ENCODE assay signal across 13 cellular contexts in the genomic region with DNA sequence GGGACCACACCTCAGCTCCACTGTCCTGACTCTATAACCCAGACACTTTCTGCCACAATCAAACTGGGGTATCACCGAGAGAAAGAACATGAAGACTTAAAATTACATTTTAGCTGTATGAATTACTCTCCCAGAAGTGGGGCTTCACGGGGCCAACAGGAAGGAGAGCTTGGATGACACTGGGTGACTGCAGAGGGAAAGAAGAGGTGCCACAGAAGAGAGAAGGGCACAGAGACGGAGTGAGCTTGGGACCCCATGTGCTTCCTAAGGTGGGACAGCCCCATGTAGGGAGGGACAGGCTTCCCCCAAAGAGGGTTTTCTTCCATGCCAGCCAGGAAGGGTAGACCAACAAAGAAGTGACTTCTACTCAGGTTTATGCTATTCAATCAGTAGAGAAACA.
A peak's percentile ranks its signal among the peaks of the same experiment; 100 is the strongest.
DNase-seq lines count a peak whose midpoint lies in the region; ATAC-seq and TF ChIP-seq lines count a peak whose summit lies in the region.
"Had no signal": no experiment of that assay in that cellular context is flagged by ENCODE, and none has a peak within 500 bp of the region (broad histone marks: within the 10 kb centered on the region; RNA-seq: fewer than 3 reads in every experiment).

No MANE protein-coding gene starts in this region.

- no peaks in the 10 kb centered on the region for H3K27me3 Mint-ChIP-seq in activated naive CD4-positive, alpha-beta T cell treated with anti-CD3 and anti-CD28 coated beads, Interleukin-2, amount 50 U/mL, for 24 hours

- no peak overlapping the region for H3K4me2 ChIP-seq in trophoblast cell (ENCODE audit: low read length)

- peaks cover 26% of the 10 kb centered on the region for H3K79me1 ChIP-seq in trophoblast cell (ENCODE audit: low read length)

- peak overlapping the region; percentile 39 for H2AK5ac ChIP-seq in trophoblast cell (ENCODE audit: low read length)

- no peak for ATAC-seq in GM18909 (IDR thresholded peaks at IDR 0.05; ENCODE audit: poor library complexity, unreplicated experiment)

- no peak overlapping the region for H2BK5ac ChIP-seq in trophoblast cell (ENCODE audit: low read depth, low read length, poor library complexity)

- H2AFZ ChIP-seq in trophoblast cell (ENCODE audit: insufficient read depth, low read length, poor library complexity) = no peak overlapping the region

- H3K36me3 Mint-ChIP-seq in activated naive CD4-positive, alpha-beta T cell treated with anti-CD3 and anti-CD28 coated beads, Interleukin-2, amount 50 U/mL, for 24 hours = no peaks in the 10 kb centered on the region

- no peak overlapping the region for H4K12ac ChIP-seq in trophoblast cell (ENCODE audit: low read depth, low read length)

- peak overlapping the region; percentile 51 for H3K27ac Mint-ChIP-seq in activated naive CD4-positive, alpha-beta T cell treated with anti-CD3 and anti-CD28 coated beads, Interleukin-2, amount 50 U/mL, for 24 hours

- intact Hi-C loops in uterus (cut with DNase I; ENCODE audit: low total_unique reads) = no loop called here

- no peak overlapping the region for H3K4me3 Mint-ChIP-seq in activated naive CD4-positive, alpha-beta T cell treated with anti-CD3 and anti-CD28 coated beads, Interleukin-2, amount 50 U/mL, for 24 hours

- no peak for TF ChIP-seq POLR2A in uterus (IDR thresholded peaks at IDR 0.05)

- H3K27me3 ChIP-seq in adipocyte (replicated peaks; ENCODE audit: control insufficient read depth, insufficient read depth, low read length) = no peaks in the 10 kb centered on the region
- H3K27me3 ChIP-seq in trophoblast cell (ENCODE audit: insufficient read depth, low read length) = no peaks in the 10 kb centered on the region
- H3K27me3 ChIP-seq in uterus = no peaks in the 10 kb centered on the region

- no peak overlapping the region for H3K18ac ChIP-seq in trophoblast cell (ENCODE audit: low read length)

- H3K4me1 Mint-ChIP-seq in activated naive CD4-positive, alpha-beta T cell treated with anti-CD3 and anti-CD28 coated beads, Interleukin-2, amount 50 U/mL, for 24 hours = peaks cover 34% of the 10 kb centered on the region

- H3K9ac ChIP-seq in adipocyte (ENCODE audit: low read length) = peak overlapping the region; percentile 84
- H3K9ac ChIP-seq in trophoblast cell (ENCODE audit: low read length) = no peak overlapping the region

- no CpG with 5 or more reads among the region's 3 CpGs for WGBS in trophoblast cell (ENCODE audit: extremely low coverage, insufficient coverage, insufficient read length)

- no peak for TF ChIP-seq CTCF in uterus (IDR thresholded peaks at IDR 0.05)

- H3K9me3 ChIP-seq in adipocyte (ENCODE audit: control insufficient read depth, low read length) (no peaks in the 10 kb centered on the region), trophoblast cell (ENCODE audit: insufficient read depth, low read depth, low read length) (no peaks in the 10 kb centered on the region), uterus (no peaks in the 10 kb centered on the region)

- H4K8ac ChIP-seq in trophoblast cell (ENCODE audit: low read depth, low read length) = no peak overlapping the region

- H3K4ac ChIP-seq in trophoblast cell (ENCODE audit: low read depth, low read length) = no peak overlapping the region

- H3K14ac ChIP-seq in trophoblast cell (ENCODE audit: low read length) = no peak overlapping the region

- H3K27ac ChIP-seq in trophoblast cell (ENCODE audit: low read depth, low read length) (no peak overlapping the region), uterus (peak overlapping the region; percentile 32 to 78)

- H4K91ac ChIP-seq in trophoblast cell (ENCODE audit: low read depth, low read length) = peak overlapping the region; percentile 39

- peak overlapping the region; percentile 37 for H2BK12ac ChIP-seq in trophoblast cell (ENCODE audit: low read length)

- no peak overlapping the region for H3K23ac ChIP-seq in trophoblast cell (ENCODE audit: low read length)

- no peaks in the 10 kb centered on the region for H3K9me3 Mint-ChIP-seq in activated naive CD4-positive, alpha-beta T cell treated with anti-CD3 and anti-CD28 coated beads, Interleukin-2, amount 50 U/mL, for 24 hours

- no peak overlapping the region for H2BK120ac ChIP-seq in trophoblast cell (ENCODE audit: insufficient read depth, low read length, poor library complexity)

- H3K4me1 ChIP-seq in adipocyte (ENCODE audit: control insufficient read depth, insufficient read depth, low read length) (peaks cover 59% of the 10 kb centered on the region), trophoblast cell (ENCODE audit: control insufficient read depth in 1 of 2, insufficient read depth in 2 of 2, low read length in 2 of 2) (peaks cover 25 to 26% of the 10 kb centered on the region in 2 experiments), uterus (no peaks in the 10 kb centered on the region)

- peaks cover 4% of the 10 kb centered on the region for H3K79me2 ChIP-seq in trophoblast cell (ENCODE audit: control insufficient read depth, insufficient read depth, low read length, poor library complexity)

- H3K4me3 ChIP-seq in adipocyte (ENCODE audit: low read length) (no peak overlapping the region), trophoblast cell (ENCODE audit: low read depth, low read length) (no peak overlapping the region), uterus (no peak overlapping the region)

- no peaks in the 10 kb centered on the region for H3K36me3 ChIP-seq in adipocyte (ENCODE audit: control insufficient read depth, insufficient read depth, low read length, severe bottlenecking)
- H3K36me3 ChIP-seq in trophoblast cell (ENCODE audit: control insufficient read depth in 1 of 2, insufficient read depth in 2 of 2, low read length in 2 of 2) = no peaks in the 10 kb centered on the region
- H3K36me3 ChIP-seq in uterus = no peaks in the 10 kb centered on the region

- DNase-seq in activated naive CD4-positive, alpha-beta T cell treated with Interleukin-2 at 50 U/mL for 16 hours = no peak
- no peak for DNase-seq in adipocyte (ENCODE audit: low read depth)
- DNase-seq in trophoblast cell = no peak
- no peak for DNase-seq in uterus
- no peak for DNase-seq in DMS53 treated with DMSO at 0.1 percent for 48 hours (lab: John Stamatoyannopoulos, UW; ENCODE audit: unreplicated experiment)
- no peak for DNase-seq in activated CD8-positive, alpha-beta memory T cell treated with anti-CD3 and anti-CD28 coated beads, Interleukin-2, amount 50 U/mL, for 48 hours
- DNase-seq: C1 segment of cervical spinal cord, NCI-H187, NCI-H345, NCI-H526, SHP77 treated with DMSO at 0.1 percent for 48 hours had no signal
